In the genomic region with DNA sequence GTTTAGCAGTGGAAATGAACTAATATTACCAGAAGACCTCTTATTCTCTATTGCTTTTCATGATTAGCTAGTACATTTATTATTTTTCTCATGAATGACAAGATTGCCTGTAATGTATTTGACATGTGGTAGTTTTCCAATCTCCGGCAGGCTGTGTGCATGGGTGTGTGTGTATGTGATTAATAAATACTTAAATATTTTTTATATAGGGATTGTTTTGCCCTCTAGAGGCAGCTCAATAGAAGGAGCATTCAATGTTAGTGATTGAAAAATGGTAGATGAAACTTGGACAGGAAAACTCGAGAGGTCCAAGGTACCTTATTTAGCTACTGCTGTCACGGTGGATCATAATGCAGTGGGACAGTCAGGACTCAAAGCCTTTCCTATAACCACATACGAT, we compare ENCODE assay signal across 19 cellular contexts.
DNase-seq lines count a peak whose midpoint lies in the region; ATAC-seq and TF ChIP-seq lines count a peak whose summit lies in the region.
"Had no signal": no experiment of that assay in that cellular context is flagged by ENCODE, and none has a peak within 500 bp of the region (broad histone marks: within the 10 kb centered on the region; RNA-seq: fewer than 3 reads in every experiment).

No MANE protein-coding gene starts in this region.

- no peaks in the 10 kb centered on the region for H3K27me3 ChIP-seq in PC-3 (ENCODE audit: low read length)
- no peaks in the 10 kb centered on the region for H3K27me3 ChIP-seq in ovary
- H3K27me3 ChIP-seq: Peyer's patch, testis had no signal

- TF ChIP-seq CTCF in PC-3 (conservative IDR thresholded peaks at IDR 0.05; ENCODE audit: low read depth, low read length), result peak; percentile 47
- peak; percentile 48 for TF ChIP-seq CTCF in neural crest cell (conservative IDR thresholded peaks at IDR 0.05)
- no peak for TF ChIP-seq CTCF in ovary (IDR thresholded peaks at IDR 0.05)

- no peak overlapping the region for H3K27ac Mint-ChIP-seq in neural crest cell (ENCODE audit: unreplicated experiment)
- H3K27ac Mint-ChIP-seq: activated CD4-positive, alpha-beta memory T cell treated with anti-CD3 and anti-CD28 coated beads for 36 hours had no signal

- 46 to 57% (median 46%) methylated on average over 4 of the region's 4 CpGs for WGBS in ovary, 3 donors

- no peak overlapping the region for H3K9ac ChIP-seq in PC-3 (ENCODE audit: low read length)

- no peak overlapping the region for H3K4me3 ChIP-seq in PC-3 (ENCODE audit: low read length)
- H3K4me3 ChIP-seq in ovary, result no peak overlapping the region
- H3K4me3 ChIP-seq: A549, Peyer's patch, testis had no signal

- DNase-seq in NCI-H510A treated with DMSO at 0.1 percent for 48 hours (lab: John Stamatoyannopoulos, UW) (peak; percentile 1), NCI-H510A (lab: John Stamatoyannopoulos, UW) (no peak), PC-3 (peak; percentile 18), dermis blood vessel endothelial cell (peak; percentile 0), neural crest cell (ENCODE audit: low read depth, low spot score) (no peak), erythroblast (lab: John Stamatoyannopoulos, UW) (no peak), ovary (no peak), amygdala (lab: John Stamatoyannopoulos, UW) (no peak)
- DNase-seq: activated CD4-positive, alpha-beta memory T cell treated with anti-CD3 and anti-CD28 coated beads for 36 hours; activated gamma-delta T cell; Caco-2; NCI-H2107; occipital lobe; Peyer's patch; stimulated activated CD4-positive, alpha-beta T cell treated with anti-CD3 and anti-CD28 coated beads, Interleukin-15, amount 100 ng/mL, for 24 hours; testis had no signal

- no peaks in the 10 kb centered on the region for H3K79me2 ChIP-seq in PC-3 (ENCODE audit: low read length)

- H3K4me1 ChIP-seq in PC-3 (ENCODE audit: insufficient read depth, low read length), result no peaks in the 10 kb centered on the region
- H3K4me1 ChIP-seq in ovary (ENCODE audit: insufficient read depth), result no peaks in the 10 kb centered on the region
- H3K4me1 ChIP-seq: A549, Caco-2, Peyer's patch, testis had no signal

- no peaks in the 10 kb centered on the region for H3K9me3 Mint-ChIP-seq in neural crest cell
- H3K9me3 Mint-ChIP-seq: activated CD4-positive, alpha-beta memory T cell treated with anti-CD3 and anti-CD28 coated beads for 36 hours had no signal

- H3K9me3 ChIP-seq in PC-3 (ENCODE audit: low read length), result no peaks in the 10 kb centered on the region
- no peaks in the 10 kb centered on the region for H3K9me3 ChIP-seq in ovary
- H3K9me3 ChIP-seq: A549, Caco-2, Peyer's patch, testis had no signal

- H4K20me1 ChIP-seq in PC-3 (ENCODE audit: low read length), result no peaks in the 10 kb centered on the region

- intact Hi-C loops in PC-3 (cut with micrococcal nuclease), result loop anchor here (5.0 kb wide), 1 partner anchor 453 kb away; no protein-coding TSS in a partner anchor
- intact Hi-C loops in ovary (cut with DNase I), result no loop called here

- H3K36me3 ChIP-seq in PC-3 (ENCODE audit: low read depth, low read length), result no peaks in the 10 kb centered on the region
- H3K36me3 ChIP-seq in ovary, result no peaks in the 10 kb centered on the region
- H3K36me3 ChIP-seq: Peyer's patch had no signal

- no peaks in the 10 kb centered on the region for H3F3A ChIP-seq in PC-3 (ENCODE audit: low read length, unreplicated experiment)

- H3K36me3 Mint-ChIP-seq in neural crest cell (ENCODE audit: low read depth), result no peaks in the 10 kb centered on the region
- H3K36me3 Mint-ChIP-seq: activated CD4-positive, alpha-beta memory T cell treated with anti-CD3 and anti-CD28 coated beads for 36 hours had no signal

- peaks cover 5% of the 10 kb centered on the region for H3K4me1 Mint-ChIP-seq in neural crest cell

- H3K27ac ChIP-seq in PC-3 (ENCODE audit: low read length), result no peak overlapping the region
- no peak overlapping the region for H3K27ac ChIP-seq in ovary
- H3K27ac ChIP-seq: A549, HL-60, Peyer's patch, testis had no signal

- peak overlapping the region; percentile 55; the same call in 1 of the 2 replicates for H2AFZ ChIP-seq in PC-3 (ENCODE audit: low read length)

- CTCF ChIA-PET in PC-3 (lab: Charles Lee), result interaction anchor here (0.6 kb wide), 1 partner anchor 102 kb away, joined by 3 read pairs; no protein-coding TSS in a partner anchor

- ATAC-seq in PC-3, result peak; percentile 42; the same call in 1 of the 2 replicates
- ATAC-seq: A549, esophagus mucosa had no signal

- TF ChIP-seq POLR2A in erythroblast (IDR thresholded peaks at IDR 0.05; ENCODE audit: low read length) (no peak), ovary (IDR thresholded peaks at IDR 0.05) (no peak)

- H3K4me3 Mint-ChIP-seq in neural crest cell, result no peak overlapping the region
- H3K4me3 Mint-ChIP-seq: activated CD4-positive, alpha-beta memory T cell treated with anti-CD3 and anti-CD28 coated beads for 36 hours had no signal

- H3K9me2 ChIP-seq in PC-3 (replicated peaks; ENCODE audit: low read length), result no peaks in the 10 kb centered on the region

- no TSS peak for BruUV-seq in PC-3 (replicated peaks; lab: Mats Ljungman, UMichigan)

- no peaks in the 10 kb centered on the region for H3K27me3 Mint-ChIP-seq in neural crest cell (ENCODE audit: low read depth)
- H3K27me3 Mint-ChIP-seq: activated CD4-positive, alpha-beta memory T cell treated with anti-CD3 and anti-CD28 coated beads for 36 hours had no signal

- H3K4me2 ChIP-seq in PC-3 (ENCODE audit: low read length), result no peak overlapping the region
- H3K4me2 ChIP-seq: A549 had no signal

- POLR2A ChIA-PET in PC-3 (lab: Charles Lee; ENCODE audit: unreplicated experiment), result interaction anchor here (0.6 kb wide), 1 partner anchor 1174 kb away, joined by 5 read pairs; no protein-coding TSS in a partner anchor

- TF ChIP-seq EP300 in ovary (IDR thresholded peaks at IDR 0.05), result no peak

Comparison
In these comparisons a context has a peak if more than half of its experiments do, and no peak if none do; other contexts are left out.
1. DNase-seq: peak in NCI-H510A treated with DMSO at 0.1 percent for 48 hours (single experiment), PC-3 (single experiment) and dermis blood vessel endothelial cell (single experiment); none in NCI-H510A (single experiment), neural crest cell (single experiment), erythroblast (0 of 2), ovary (0 of 5) and amygdala (0 of 56).
2. CTCF ChIP-seq: peak in PC-3 (single experiment) and neural crest cell (single experiment); none in ovary (0 of 3).